Comparison of ENCODE assay signal across 10 cellular contexts in the genomic region with DNA sequence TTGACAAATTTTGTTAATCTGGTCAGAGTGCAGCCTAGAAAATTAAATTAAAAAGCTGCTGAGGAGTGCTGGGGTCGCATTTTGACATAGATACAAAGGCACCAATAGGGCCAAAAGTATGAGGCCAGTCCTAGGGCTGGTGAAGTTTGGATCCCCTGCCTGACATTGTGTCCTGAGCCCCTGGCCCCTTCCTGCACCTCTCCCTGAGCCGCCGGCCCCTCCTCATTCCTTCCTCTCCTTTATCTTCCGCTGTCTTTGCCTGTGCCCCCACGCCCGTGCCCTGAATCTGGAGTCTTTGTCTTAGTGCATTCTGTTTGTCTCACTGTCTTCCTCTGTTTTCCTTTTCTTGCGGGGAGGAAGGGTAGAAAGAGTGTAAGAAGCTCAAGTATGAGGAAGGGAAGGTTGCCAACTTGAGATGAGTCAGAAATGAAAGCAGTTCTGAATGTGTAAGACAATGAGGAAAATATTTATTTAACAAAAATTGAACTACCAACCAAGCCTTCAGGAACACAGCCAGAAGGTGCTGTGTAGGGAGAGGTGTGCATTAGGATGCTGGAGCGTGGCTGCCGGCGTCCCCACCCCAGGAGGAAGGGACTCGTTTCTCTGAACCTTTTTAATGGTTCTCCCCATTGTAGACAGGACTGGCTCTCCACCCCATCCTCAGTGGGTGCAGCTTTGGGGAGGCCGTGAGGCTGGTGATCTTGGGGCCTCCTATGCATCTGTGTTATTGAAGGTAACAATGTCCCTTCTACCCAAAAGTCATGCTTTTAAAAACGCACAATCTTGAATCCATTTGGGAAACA.
DNase-seq lines count a peak whose midpoint lies in the region; TF ChIP-seq lines count a peak whose summit lies in the region.
"Had no signal": no experiment of that assay in that cellular context is flagged by ENCODE, and none has a peak within 500 bp of the region (broad histone marks: within the 10 kb centered on the region; RNA-seq: fewer than 3 reads in every experiment).

No MANE protein-coding gene starts in this region.

- H3K9me3 ChIP-seq in transverse colon: no peaks in the 10 kb centered on the region

- TF ChIP-seq CTCF in AG10803 (conservative IDR thresholded peaks at IDR 0.05; ENCODE audit: low read length) (no peak), epithelial cell of proximal tubule (conservative IDR thresholded peaks at IDR 0.05; ENCODE audit: low read depth, low read length) (no peak), transverse colon (IDR thresholded peaks at IDR 0.05) (no peak), GM13976 (IDR thresholded peaks at IDR 0.05; ENCODE audit: borderline replicate concordance, control extremely low read depth, extremely low read depth, insufficient read depth, missing control alignments) (no peak)

- no peak overlapping the region for H3K4me3 ChIP-seq in AG10803 (ENCODE audit: low read length)
- H3K4me3 ChIP-seq in epithelial cell of proximal tubule (ENCODE audit: low read depth, low read length): no peak overlapping the region
- no peak overlapping the region for H3K4me3 ChIP-seq in transverse colon

- 55 to 56% methylated on average over 8 to 13 of the region's 13 CpGs for WGBS in transverse colon (ENCODE audit: low coverage in 1 of 2), 2 donors

- no peak overlapping the region for H3K27ac ChIP-seq in transverse colon

- intact Hi-C loops in transverse colon (cut with DNase I; ENCODE audit: low total_unique reads): loop anchor here (5.0 kb wide), 1 partner anchor 130 kb away; no protein-coding TSS in a partner anchor

- H3K4me1 ChIP-seq in transverse colon: peaks cover 8 to 46% (median 25%) of the 10 kb centered on the region in 4 donors

- in situ Hi-C loops in transverse colon (cut with MboI; ENCODE audit: low pct_ligation_motif_present in 1 of 4, low pct_unique_long_range_greater_than_20kb in 1 of 4, low sequenced_read_pairs in 3 of 4) (no loop called here), GM13976 (cut with MboI; ENCODE audit: low sequenced_read_pairs, unreplicated experiment) (loop anchor here (25.0 kb wide), 1 partner anchor 585 kb away; no protein-coding TSS in a partner anchor)

- no peaks in the 10 kb centered on the region for H3K27me3 ChIP-seq in transverse colon

- TF ChIP-seq EP300 in transverse colon (IDR thresholded peaks at IDR 0.05; ENCODE audit: low read depth): no peak

- TF ChIP-seq POLR2A in transverse colon (IDR thresholded peaks at IDR 0.05): no peak

- DNase-seq in AG10803 (ENCODE audit: low read depth): peak; percentile 92
- DNase-seq in M059J (ENCODE audit: low read depth): peak; percentile 96
- peak; percentile 74 for DNase-seq in epithelial cell of proximal tubule (ENCODE audit: low read depth)
- DNase-seq in non-pigmented ciliary epithelial cell (ENCODE audit: low read depth): peak; percentile 84
- DNase-seq in transverse colon: no peak
- no peak for DNase-seq in NCI-H1694 treated with DMSO at 0.1 percent for 48 hours (lab: John Stamatoyannopoulos, UW)
- DNase-seq in GM13976 (ENCODE audit: low spot score): no peak
- DNase-seq in anterior cingulate cortex (lab: John Stamatoyannopoulos, UW): no peak
- DNase-seq: effector CD8-positive, alpha-beta T cell; naive thymus-derived CD8-positive, alpha-beta T cell had no signal

- no peaks in the 10 kb centered on the region for H3K36me3 ChIP-seq in transverse colon

Comparison
In these comparisons a context has a peak if more than half of its experiments do, and no peak if none do; other contexts are left out.
1. DNase-seq: peak in AG10803 (single experiment), M059J (single experiment), epithelial cell of proximal tubule (single experiment) and non-pigmented ciliary epithelial cell (single experiment); none in transverse colon (single experiment), NCI-H1694 treated with DMSO at 0.1 percent for 48 hours (single experiment), GM13976 (single experiment) and anterior cingulate cortex (0 of 58).